1 cellular context compared by ENCODE assay signal in genomic region chr1:172467446-172467845, GRCh38.
TF ChIP-seq lines count a peak whose summit lies in the region.

No MANE protein-coding gene starts in this region.

TF ChIP-seq in HepG2, 621 proteins besides CTCF, POLR2A, EP300 and RAD21 (continued from another document):
- TF ChIP-seq HMGXB3 (CRISPR knock-in tag; IDR thresholded peaks at IDR 0.05; ENCODE audit: borderline replicate concordance) (no peak), ZNF160 (CRISPR knock-in tag; IDR thresholded peaks at IDR 0.05) (no peak), THYN1 (CRISPR knock-in tag; IDR thresholded peaks at IDR 0.05; ENCODE audit: borderline replicate concordance, low read depth) (no peak), ARHGAP35 (CRISPR knock-in tag; IDR thresholded peaks at IDR 0.05; ENCODE audit: borderline replicate concordance) (no peak), PLSCR1 (CRISPR knock-in tag; IDR thresholded peaks at IDR 0.05; ENCODE audit: borderline replicate concordance) (no peak), MZF1 (CRISPR knock-in tag; IDR thresholded peaks at IDR 0.05; ENCODE audit: borderline replicate concordance) (no peak), RFXAP (CRISPR knock-in tag; IDR thresholded peaks at IDR 0.05; ENCODE audit: borderline replicate concordance) (no peak), JUNB (CRISPR knock-in tag; IDR thresholded peaks at IDR 0.05; ENCODE audit: borderline replicate concordance) (peak; percentile 44; the same call in 1 of the 2 replicates), MIXL1 (CRISPR knock-in tag; IDR thresholded peaks at IDR 0.05) (peak; percentile 55; the same call in 1 of the 2 replicates), LCORL (IDR thresholded peaks at IDR 0.05) (no peak), LCORL (CRISPR knock-in tag; IDR thresholded peaks at IDR 0.05) (0 out of 2 replicates have a peak, but pooled peaks have one; percentile 10), MAFF (IDR thresholded peaks at IDR 0.05; ENCODE audit: low read depth, low read length) (no peak)
